In the genomic region with DNA sequence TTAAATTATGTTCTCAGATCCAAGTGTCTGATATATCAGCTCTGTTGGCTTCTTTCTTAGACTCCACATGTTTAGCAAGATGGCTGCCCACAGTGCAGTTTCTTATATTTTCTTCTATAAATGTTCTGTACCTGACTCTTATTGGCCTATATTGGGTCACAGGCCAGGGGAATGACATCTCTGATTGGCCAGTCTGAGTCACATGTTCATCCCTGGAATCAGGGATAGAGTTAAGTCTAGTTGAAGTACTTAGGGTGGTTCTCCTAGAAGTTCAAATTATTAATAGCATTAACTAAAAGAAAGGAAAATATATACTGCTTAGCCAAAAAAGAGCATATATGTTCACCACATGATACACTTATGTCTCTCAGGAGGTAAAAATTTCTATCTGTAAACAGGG, we compare ENCODE assay signal across 14 cellular contexts.
"Had no signal": no experiment of that assay in that cellular context is flagged by ENCODE, and none has a peak within 500 bp of the region (broad histone marks: within the 10 kb centered on the region; RNA-seq: fewer than 3 reads in every experiment).

No MANE protein-coding gene starts in this region.

- H3K36me3 ChIP-seq: gastrocnemius medialis, heart right ventricle, upper lobe of right lung had no signal

- H3K4me3 ChIP-seq: body of pancreas, coronary artery, gastrocnemius medialis, heart right ventricle, testis, upper lobe of right lung had no signal

- DNase-seq: activated CD4-positive, alpha-beta T cell treated with anti-CD3 and anti-CD28 coated beads, Interleukin-2, amount 50 U/mL, for 1 hour; activated T-cell treated with anti-CD3 and anti-CD28 coated beads, Interleukin-2, amount 50 U/mL, for 1 hour; body of pancreas; central memory CD4-positive, alpha-beta T cell; effector CD8-positive, alpha-beta T cell; gastrocnemius medialis; heart right ventricle; retina; stimulated activated CD4-positive, alpha-beta T cell treated with anti-CD3 and anti-CD28 coated beads, Interleukin-15, amount 100 ng/mL, for 24 hours; stimulated activated CD4-positive, alpha-beta T cell treated with anti-CD3 and anti-CD28 coated beads, Interleukin-4, amount 100 ng/mL, for 24 hours; stimulated activated naive CD8-positive, alpha-beta T cell treated with anti-CD3 and anti-CD28 coated beads, Interleukin-15, amount 100 ng/mL, for 72 hours; testis; upper lobe of right lung had no signal

- ATAC-seq: body of pancreas; gastrocnemius medialis; heart right ventricle; stimulated activated naive CD8-positive, alpha-beta T cell treated with anti-CD3 and anti-CD28 coated beads, Interleukin-15, amount 100 ng/mL, for 72 hours; upper lobe of right lung had no signal

- H3K27me3 ChIP-seq: body of pancreas, gastrocnemius medialis, heart right ventricle, testis, upper lobe of right lung had no signal

- H3K27ac ChIP-seq: body of pancreas, coronary artery, gastrocnemius medialis, heart right ventricle, testis, upper lobe of right lung had no signal

- H3K4me1 ChIP-seq: body of pancreas, gastrocnemius medialis, heart right ventricle, testis, upper lobe of right lung had no signal

- H3K9me3 ChIP-seq: body of pancreas, gastrocnemius medialis, heart right ventricle, testis, upper lobe of right lung had no signal
